In genomic region chr5:65624570-65625555, GRCh38 we compare ENCODE assay signal across 8 cellular contexts. TPM values are rescaled to one million over a fixed set of nuclear protein-coding genes. Genes with fewer than 3 reads are reported as not detected.
A peak's percentile ranks its signal among the peaks of the same experiment; 100 is the strongest.
DNase-seq lines count a peak whose midpoint lies in the region; ATAC-seq lines count a peak whose summit lies in the region.

Gene SHLD3 (plus strand): TSS chr5:65625027. CDS start chr5:65629588, 4,561 bp downstream.
Gene TRAPPC13 (plus strand): TSS chr5:65625027. CDS start chr5:65625061, 34 bp downstream.

- peak; percentile 72 for ATAC-seq in GM21381 (IDR thresholded peaks at IDR 0.05; ENCODE audit: unreplicated experiment)

- peak; percentile 95 for DNase-seq in Caki2 (ENCODE audit: low read depth)
- peak in 75 of 76 experiments; percentile 11 to 91 (median 77) for DNase-seq in HUDEP-2 (lab: John Stamatoyannopoulos, UW; ENCODE audit: unreplicated experiment in 76 of 76)
- DNase-seq in NOMO-1 treated with dmso at 0.1 percent for 144 hours (lab: John Stamatoyannopoulos, UW; ENCODE audit: unreplicated experiment), result peak; percentile 94
- DNase-seq in activated CD8-positive, alpha-beta memory T cell treated with anti-CD3 and anti-CD28 coated beads, Interleukin-2, amount 50 U/mL, for 24 hours (ENCODE audit: extremely low read depth), result peak; percentile 49
- peak; percentile 27 for DNase-seq in epidermal melanocyte (ENCODE audit: insufficient read length, low spot score)
- peak; percentile 97 for DNase-seq in midbrain (lab: John Stamatoyannopoulos, UW)
- peak; percentile 64 to 67 for DNase-seq in stimulated activated CD8-positive, alpha-beta memory T cell treated with anti-CD3 and anti-CD28 coated beads, Interleukin-15, amount 100 ng/mL, for 48 hours (ENCODE audit: low read depth in 2 of 2)

- in situ Hi-C loops in Caki2 (cut with HindIII; ENCODE audit: low pct_unique_long_range_greater_than_20kb, low sequenced_read_pairs), result no loop called here

RNA-seq across cellular contexts. Expression of gene SHLD3, which starts in this region (rescaled TPM):
- total RNA-seq in Caki2 (2014; rRNA removed; shearing (Covaris generic); ENCODE audit: low replicate concordance), result 0.51 and 0.52 TPM in 2 replicates

RNA-seq across cellular contexts. Expression of gene TRAPPC13, which starts in this region (rescaled TPM):
- total RNA-seq in Caki2 (2014; rRNA removed; shearing (Covaris generic); ENCODE audit: low replicate concordance), result 22.2 and 32.8 TPM in 2 replicates

Comparison
In these comparisons a context has a peak if more than half of its experiments do, and no peak if none do; other contexts are left out.
1. Peak in every context shown above with its lines: DNase-seq and ATAC-seq.
2. DNase-seq: peak in every context shown above with its lines; median percentile 97 in midbrain; 95 in Caki2; 94 in NOMO-1 treated with dmso at 0.1 percent for 144 hours; 77 in HUDEP-2; 66 in stimulated activated CD8-positive, alpha-beta memory T cell treated with anti-CD3 and anti-CD28 coated beads, Interleukin-15, amount 100 ng/mL, for 48 hours; 49 in activated CD8-positive, alpha-beta memory T cell treated with anti-CD3 and anti-CD28 coated beads, Interleukin-2, amount 50 U/mL, for 24 hours; 27 in epidermal melanocyte.